In the genomic region with DNA sequence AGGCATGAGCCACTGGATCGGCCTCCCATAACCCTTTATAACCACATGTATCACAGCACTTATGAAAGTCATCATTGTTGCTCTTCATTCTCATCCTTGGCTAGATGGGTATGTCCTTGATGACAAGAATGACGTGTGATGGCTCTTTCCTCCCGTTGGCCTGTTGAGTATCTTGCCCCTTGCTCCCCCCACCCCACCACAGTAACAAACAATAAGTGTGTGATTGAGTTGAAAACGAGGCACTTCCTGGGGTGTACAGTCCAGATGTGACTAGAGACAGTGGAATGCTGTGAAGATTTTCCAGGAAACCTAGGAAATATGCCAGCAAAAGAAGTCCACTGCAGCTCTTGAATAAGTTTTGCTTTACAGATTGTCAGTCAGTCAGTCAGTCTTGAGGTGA, we compare ENCODE assay signal across 19 cellular contexts.
"Had no signal": no experiment of that assay in that cellular context is flagged by ENCODE, and none has a peak within 500 bp of the region (broad histone marks: within the 10 kb centered on the region; RNA-seq: fewer than 3 reads in every experiment).

No MANE protein-coding gene starts in this region.

- DNase-seq: activated B cell treated with CpG ODN at 0.5 μM for 24 hours; activated CD4-positive, alpha-beta T cell treated with anti-CD3 and anti-CD28 coated beads, Interleukin-2, amount 10 ng/mL, durations not matched to agents 24 days and 14 days; activated CD8-positive, alpha-beta memory T cell treated with anti-CD3 and anti-CD28 coated beads for 24 hours; activated naive CD4-positive, alpha-beta T cell treated with anti-CD3 and anti-CD28 coated beads for 36 hours; activated T-cell treated with anti-CD3 and anti-CD28 coated beads for 4 hours; brain microvascular endothelial cell; dermis blood vessel endothelial cell; endodermal cell; hypothalamus; left cardiac atrium; nephron progenitor cell; retina; small intestine; substantia nigra; transverse colon had no signal

- H3K36me3 ChIP-seq: brain microvascular endothelial cell, transverse colon had no signal

- FAIRE-seq: small intestine had no signal

- H3K27me3 ChIP-seq: brain microvascular endothelial cell, transverse colon had no signal

- H3K27ac ChIP-seq: brain microvascular endothelial cell, transverse colon had no signal

- H3K4me1 ChIP-seq: transverse colon had no signal

- H3K4me3 ChIP-seq: lung, transverse colon had no signal

- H3K9me3 ChIP-seq: transverse colon had no signal

- ATAC-seq: activated T-helper 17 cell treated with anti-CD3 and anti-CD28 coated beads, Interleukin-2, amount 50 U/mL, for 72 hours; esophagus mucosa; stimulated activated memory B cell treated with anti-CD40 and anti-IgM and Interleukin-4, amounts not matched to agents 10 μg/mL and 1 μg/mL and 100 μg/mL, for 72 hours had no signal
